ENCODE assay signal across 1 cellular context in the genomic region with DNA sequence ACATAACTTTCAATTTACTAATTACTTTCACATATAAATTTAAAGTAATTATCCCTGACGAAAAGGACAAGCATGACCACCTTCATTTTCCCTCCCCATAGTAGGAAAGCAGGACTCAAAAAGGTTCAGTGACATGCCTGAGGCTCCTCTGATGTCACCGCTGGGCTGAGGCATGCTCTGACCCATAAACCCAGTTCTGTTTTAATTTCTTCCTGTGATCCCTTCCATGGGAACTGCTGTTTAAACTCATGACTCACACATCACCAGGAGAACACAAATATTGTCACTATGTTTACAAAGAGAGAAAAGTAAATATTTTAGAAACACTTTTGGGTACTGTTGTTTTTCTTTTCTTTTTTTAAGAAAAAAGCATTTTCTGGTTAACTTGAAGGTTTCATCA.
TF ChIP-seq lines count a peak whose summit lies in the region.

No MANE protein-coding gene starts in this region.

TF ChIP-seq in HepG2, 621 proteins besides CTCF, POLR2A, EP300 and RAD21 (continued from another document):
- TF ChIP-seq JUNB (CRISPR knock-in tag; IDR thresholded peaks at IDR 0.05; ENCODE audit: borderline replicate concordance) (peak; percentile 54; the same call in 1 of the 2 replicates), MIER3 (CRISPR knock-in tag; IDR thresholded peaks at IDR 0.05; ENCODE audit: borderline replicate concordance) (peak; percentile 39; the same call in 1 of the 2 replicates), ZNF83 (CRISPR knock-in tag; IDR thresholded peaks at IDR 0.05; ENCODE audit: borderline replicate concordance) (no peak), MED1 (CRISPR knock-in tag; IDR thresholded peaks at IDR 0.05) (peak; percentile 48; the same call in 1 of the 2 replicates), DPF2 (CRISPR knock-in tag; IDR thresholded peaks at IDR 0.05; ENCODE audit: borderline replicate concordance, low read depth) (0 out of 2 replicates have a peak, but pooled peaks have one; percentile 34), POGZ (CRISPR knock-in tag; IDR thresholded peaks at IDR 0.05) (no peak), NFE2 (CRISPR knock-in tag; IDR thresholded peaks at IDR 0.05) (no peak), ZFYVE20 (CRISPR knock-in tag; IDR thresholded peaks at IDR 0.05; ENCODE audit: borderline replicate concordance, low read depth) (no peak)
- TF ChIP-seq, protein P1, sequence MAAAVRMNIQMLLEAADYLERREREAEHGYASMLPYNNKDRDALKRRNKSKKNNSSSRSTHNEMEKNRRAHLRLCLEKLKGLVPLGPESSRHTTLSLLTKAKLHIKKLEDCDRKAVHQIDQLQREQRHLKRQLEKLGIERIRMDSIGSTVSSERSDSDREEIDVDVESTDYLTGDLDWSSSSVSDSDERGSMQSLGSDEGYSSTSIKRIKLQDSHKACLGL (CRISPR knock-in tag; IDR thresholded peaks at IDR 0.05) = no peak
